15 cellular contexts compared by ENCODE assay signal in genomic region chr9:136531186-136531903, GRCh38. TPM values are rescaled to one million over a fixed set of nuclear protein-coding genes. Genes with fewer than 3 reads are reported as not detected.
DNase-seq lines count a peak whose midpoint lies in the region; ATAC-seq and TF ChIP-seq lines count a peak whose summit lies in the region.
"Had no signal": no experiment of that assay in that cellular context is flagged by ENCODE, and none has a peak within 500 bp of the region (broad histone marks: within the 10 kb centered on the region; RNA-seq: fewer than 3 reads in every experiment).

No MANE protein-coding gene starts in this region.

- 91 to 96% methylated on average over 13 to 37 of the region's 37 CpGs for WGBS in endodermal cell (ENCODE audit: insufficient coverage in 1 of 2, insufficient read length in 1 of 2), 2 experiments

- H3K4me1 Mint-ChIP-seq in endodermal cell: no peaks in the 10 kb centered on the region
- H3K4me1 Mint-ChIP-seq in nephron progenitor cell: peaks cover 51% of the 10 kb centered on the region

- H3K9me3 Mint-ChIP-seq in endodermal cell: peaks cover 7% of the 10 kb centered on the region
- H3K9me3 Mint-ChIP-seq in nephron progenitor cell: no peaks in the 10 kb centered on the region

- H4K20me1 ChIP-seq in BLaER1: peaks cover 96% of the 10 kb centered on the region

- no peak overlapping the region for H3K27ac Mint-ChIP-seq in endodermal cell
- H3K27ac Mint-ChIP-seq in nephron progenitor cell: peak overlapping the region; percentile 29

- H3K27me3 ChIP-seq in BLaER1 (no peaks in the 10 kb centered on the region), NT2/D1 (ENCODE audit: insufficient read depth, insufficient read length) (no peaks in the 10 kb centered on the region), endodermal cell (ENCODE audit: control insufficient read depth, insufficient read depth, low read length, poor library complexity, severe bottlenecking) (no peaks in the 10 kb centered on the region)
- H3K27me3 ChIP-seq: ovary had no signal

- H3K27ac ChIP-seq in BLaER1 (peak overlapping the region; percentile 79; the same call in 1 of the 2 replicates), endodermal cell (ENCODE audit: low read depth, low read length) (peak overlapping the region; percentile 63)
- H3K27ac ChIP-seq: ovary had no signal

- no peaks in the 10 kb centered on the region for H3K27me3 Mint-ChIP-seq in endodermal cell (ENCODE audit: insufficient read depth)
- no peaks in the 10 kb centered on the region for H3K27me3 Mint-ChIP-seq in nephron progenitor cell (ENCODE audit: low read depth, poor library complexity)

- H3K4me1 ChIP-seq in BLaER1 (peaks cover 93% of the 10 kb centered on the region), NT2/D1 (ENCODE audit: insufficient read depth, insufficient read length) (peaks cover 36% of the 10 kb centered on the region), endodermal cell (ENCODE audit: control insufficient read depth, insufficient read depth, low read length) (peaks cover 6% of the 10 kb centered on the region)
- H3K4me1 ChIP-seq: BE2C had no signal

- H3K4me3 Mint-ChIP-seq in endodermal cell (no peak overlapping the region), nephron progenitor cell (no peak overlapping the region)

- peak overlapping the region; percentile 67; the same call in 1 of the 2 replicates for H3K9ac ChIP-seq in BLaER1
- peak overlapping the region; percentile 21 for H3K9ac ChIP-seq in NT2/D1 (ENCODE audit: insufficient read length, low read depth)
- H3K9ac ChIP-seq in endodermal cell (ENCODE audit: extremely low read depth, low read length, poor library complexity, severe bottlenecking): no peak overlapping the region

- H3K36me3 Mint-ChIP-seq in endodermal cell (ENCODE audit: low read depth): peaks cover 2% of the 10 kb centered on the region
- H3K36me3 Mint-ChIP-seq in nephron progenitor cell (ENCODE audit: low read depth): peaks cover 4% of the 10 kb centered on the region

- no peak for TF ChIP-seq CTCF in endodermal cell (conservative IDR thresholded peaks at IDR 0.05)
- TF ChIP-seq CTCF in nephron progenitor cell (IDR thresholded peaks at IDR 0.05): no peak

- H3K4me3 ChIP-seq in BLaER1 (peak overlapping the region; percentile 45; the same call in 1 of the 2 replicates), NT2/D1 (ENCODE audit: insufficient read length, low read depth) (no peak overlapping the region), endodermal cell (ENCODE audit: low read length) (no peak overlapping the region)
- H3K4me3 ChIP-seq: ovary had no signal

- H3K9me3 ChIP-seq in BLaER1 (no peaks in the 10 kb centered on the region), NT2/D1 (ENCODE audit: insufficient read depth, low read length) (peaks cover 11% of the 10 kb centered on the region; the same call in 1 of the 2 replicates), endodermal cell (ENCODE audit: control insufficient read depth, low read length) (no peaks in the 10 kb centered on the region)
- H3K9me3 ChIP-seq: BE2C, ovary had no signal

- ATAC-seq in GM21515 (IDR thresholded peaks at IDR 0.05; ENCODE audit: unreplicated experiment): no peak

- H3K36me3 ChIP-seq in BLaER1: peaks cover 4% of the 10 kb centered on the region; the same call in 1 of the 2 replicates
- peaks cover 46% of the 10 kb centered on the region for H3K36me3 ChIP-seq in NT2/D1 (ENCODE audit: insufficient read depth, insufficient read length, low read length)
- no peaks in the 10 kb centered on the region for H3K36me3 ChIP-seq in endodermal cell (ENCODE audit: control insufficient read depth, insufficient read depth, low read length)
- H3K36me3 ChIP-seq: BE2C, ovary had no signal

- no peak for DNase-seq in NT2/D1 (ENCODE audit: low read depth, low spot score)
- no peak for DNase-seq in endodermal cell
- no peak for DNase-seq in nephron progenitor cell
- no peak for DNase-seq in NCI-H187 treated with DMSO at 0.1 percent for 48 hours (lab: John Stamatoyannopoulos, UW)
- DNase-seq in NCI-H510A (lab: John Stamatoyannopoulos, UW): no peak
- DNase-seq in NCI-H446 treated with DMSO at 0.1 percent for 48 hours (lab: John Stamatoyannopoulos, UW): no peak
- DNase-seq: activated CD4-positive, alpha-beta T cell treated with anti-CD3 and anti-CD28 coated beads, Interleukin-2, amount 50 U/mL, for 1 hour; BE2C; cortex of kidney; EL; NCI-H345; ovary; stimulated activated CD4-positive, alpha-beta T cell treated with anti-CD3 and anti-CD28 coated beads, Interleukin-1b, Interleukin-23, amount 100 ng/mL, for 48 hours had no signal

- peak overlapping the region; percentile 96 for H3K4me2 ChIP-seq in BLaER1

RNA-seq across cellular contexts. Expression of gene NOTCH1, which starts 14.5 kb away (rescaled TPM):
- total RNA-seq in endodermal cell: 10 to 100 TPM; 23.4 to 24.2 TPM
- polyA plus RNA-seq in endodermal cell (2013, experiment 1 of 2): 72.4 TPM
- 68.2 TPM for polyA plus RNA-seq in endodermal cell (2013, experiment 2 of 2)

RNA-seq across cellular contexts. Expression of gene SEC16A, which starts 48.5 kb away (rescaled TPM):
- 10 to 100 TPM; 54.6 to 60.7 TPM for total RNA-seq in endodermal cell
- polyA plus RNA-seq in endodermal cell (2013, experiment 1 of 2): 43.1 TPM
- 41.4 TPM for polyA plus RNA-seq in endodermal cell (2013, experiment 2 of 2)
